ENCODE assay signal across 2 cellular contexts in the genomic region with DNA sequence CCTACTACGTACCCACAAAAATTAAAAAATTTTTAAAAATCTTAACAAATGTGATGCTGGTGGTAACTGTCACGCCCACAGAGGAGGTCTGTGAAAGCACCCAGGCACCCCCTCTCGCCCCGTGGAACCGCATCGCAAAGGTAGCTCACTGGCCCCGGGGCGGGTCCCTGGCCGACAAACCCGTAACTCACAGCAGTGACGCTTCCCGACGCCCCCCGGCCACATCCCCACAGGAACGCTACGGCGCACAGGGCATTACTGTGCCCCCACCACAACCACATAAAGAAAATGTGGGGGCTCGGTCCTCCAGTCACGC.
TF ChIP-seq lines count a peak whose summit lies in the region.

No MANE protein-coding gene starts in this region.

TF ChIP-seq in GM23338, 12 proteins besides CTCF, POLR2A, EP300 and RAD21:
- TF ChIP-seq, protein P1, sequence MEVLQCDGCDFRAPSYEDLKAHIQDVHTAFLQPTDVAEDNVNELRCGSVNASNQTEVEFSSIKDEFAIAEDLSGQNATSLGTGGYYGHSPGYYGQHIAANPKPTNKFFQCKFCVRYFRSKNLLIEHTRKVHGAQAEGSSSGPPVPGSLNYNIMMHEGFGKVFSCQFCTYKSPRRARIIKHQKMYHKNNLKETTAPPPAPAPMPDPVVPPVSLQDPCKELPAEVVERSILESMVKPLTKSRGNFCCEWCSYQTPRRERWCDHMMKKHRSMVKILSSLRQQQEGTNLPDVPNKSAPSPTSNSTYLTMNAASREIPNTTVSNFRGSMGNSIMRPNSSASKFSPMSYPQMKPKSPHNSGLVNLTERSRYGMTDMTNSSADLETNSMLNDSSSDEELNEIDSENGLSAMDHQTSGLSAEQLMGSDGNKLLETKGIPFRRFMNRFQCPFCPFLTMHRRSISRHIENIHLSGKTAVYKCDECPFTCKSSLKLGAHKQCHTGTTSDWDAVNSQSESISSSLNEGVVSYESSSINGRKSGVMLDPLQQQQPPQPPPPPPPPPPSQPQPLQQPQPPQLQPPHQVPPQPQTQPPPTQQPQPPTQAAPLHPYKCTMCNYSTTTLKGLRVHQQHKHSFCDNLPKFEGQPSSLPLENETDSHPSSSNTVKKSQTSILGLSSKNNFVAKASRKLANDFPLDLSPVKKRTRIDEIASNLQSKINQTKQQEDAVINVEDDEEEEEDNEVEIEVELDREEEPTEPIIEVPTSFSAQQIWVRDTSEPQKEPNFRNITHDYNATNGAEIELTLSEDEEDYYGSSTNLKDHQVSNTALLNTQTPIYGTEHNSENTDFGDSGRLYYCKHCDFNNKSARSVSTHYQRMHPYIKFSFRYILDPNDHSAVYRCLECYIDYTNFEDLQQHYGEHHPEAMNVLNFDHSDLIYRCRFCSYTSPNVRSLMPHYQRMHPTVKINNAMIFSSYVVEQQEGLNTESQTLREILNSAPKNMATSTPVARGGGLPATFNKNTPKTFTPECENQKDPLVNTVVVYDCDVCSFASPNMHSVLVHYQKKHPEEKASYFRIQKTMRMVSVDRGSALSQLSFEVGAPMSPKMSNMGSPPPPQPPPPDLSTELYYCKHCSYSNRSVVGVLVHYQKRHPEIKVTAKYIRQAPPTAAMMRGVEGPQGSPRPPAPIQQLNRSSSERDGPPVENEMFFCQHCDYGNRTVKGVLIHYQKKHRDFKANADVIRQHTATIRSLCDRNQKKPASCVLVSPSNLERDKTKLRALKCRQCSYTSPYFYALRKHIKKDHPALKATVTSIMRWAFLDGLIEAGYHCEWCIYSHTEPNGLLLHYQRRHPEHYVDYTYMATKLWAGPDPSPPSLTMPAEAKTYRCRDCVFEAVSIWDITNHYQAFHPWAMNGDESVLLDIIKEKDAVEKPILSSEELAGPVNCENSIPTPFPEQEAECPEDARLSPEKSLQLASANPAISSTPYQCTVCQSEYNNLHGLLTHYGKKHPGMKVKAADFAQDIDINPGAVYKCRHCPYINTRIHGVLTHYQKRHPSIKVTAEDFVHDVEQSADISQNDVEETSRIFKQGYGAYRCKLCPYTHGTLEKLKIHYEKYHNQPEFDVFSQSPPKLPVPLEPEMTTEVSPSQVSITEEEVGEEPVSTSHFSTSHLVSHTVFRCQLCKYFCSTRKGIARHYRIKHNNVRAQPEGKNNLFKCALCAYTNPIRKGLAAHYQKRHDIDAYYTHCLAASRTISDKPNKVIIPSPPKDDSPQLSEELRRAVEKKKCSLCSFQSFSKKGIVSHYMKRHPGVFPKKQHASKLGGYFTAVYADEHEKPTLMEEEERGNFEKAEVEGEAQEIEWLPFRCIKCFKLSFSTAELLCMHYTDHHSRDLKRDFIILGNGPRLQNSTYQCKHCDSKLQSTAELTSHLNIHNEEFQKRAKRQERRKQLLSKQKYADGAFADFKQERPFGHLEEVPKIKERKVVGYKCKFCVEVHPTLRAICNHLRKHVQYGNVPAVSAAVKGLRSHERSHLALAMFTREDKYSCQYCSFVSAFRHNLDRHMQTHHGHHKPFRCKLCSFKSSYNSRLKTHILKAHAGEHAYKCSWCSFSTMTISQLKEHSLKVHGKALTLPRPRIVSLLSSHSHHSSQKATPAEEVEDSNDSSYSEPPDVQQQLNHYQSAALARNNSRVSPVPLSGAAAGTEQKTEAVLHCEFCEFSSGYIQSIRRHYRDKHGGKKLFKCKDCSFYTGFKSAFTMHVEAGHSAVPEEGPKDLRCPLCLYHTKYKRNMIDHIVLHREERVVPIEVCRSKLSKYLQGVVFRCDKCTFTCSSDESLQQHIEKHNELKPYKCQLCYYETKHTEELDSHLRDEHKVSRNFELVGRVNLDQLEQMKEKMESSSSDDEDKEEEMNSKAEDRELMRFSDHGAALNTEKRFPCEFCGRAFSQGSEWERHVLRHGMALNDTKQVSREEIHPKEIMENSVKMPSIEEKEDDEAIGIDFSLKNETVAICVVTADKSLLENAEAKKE (CRISPR knock-in tag; IDR thresholded peaks at IDR 0.05) = no peak
- TF ChIP-seq STAT1 (IDR thresholded peaks at IDR 0.05; ENCODE audit: unreplicated experiment) (no peak), CREB1 (CRISPR knock-in tag; IDR thresholded peaks at IDR 0.05; ENCODE audit: low read depth) (no peak), POLR2AphosphoS5 (IDR thresholded peaks at IDR 0.05; ENCODE audit: low read depth) (no peak)
TF ChIP-seq in GM23338: peak in this region for 0.

TF ChIP-seq in SK-N-SH, 30 proteins besides CTCF, POLR2A, EP300 and RAD21 (continued from another document):
- TF ChIP-seq, protein P2, sequence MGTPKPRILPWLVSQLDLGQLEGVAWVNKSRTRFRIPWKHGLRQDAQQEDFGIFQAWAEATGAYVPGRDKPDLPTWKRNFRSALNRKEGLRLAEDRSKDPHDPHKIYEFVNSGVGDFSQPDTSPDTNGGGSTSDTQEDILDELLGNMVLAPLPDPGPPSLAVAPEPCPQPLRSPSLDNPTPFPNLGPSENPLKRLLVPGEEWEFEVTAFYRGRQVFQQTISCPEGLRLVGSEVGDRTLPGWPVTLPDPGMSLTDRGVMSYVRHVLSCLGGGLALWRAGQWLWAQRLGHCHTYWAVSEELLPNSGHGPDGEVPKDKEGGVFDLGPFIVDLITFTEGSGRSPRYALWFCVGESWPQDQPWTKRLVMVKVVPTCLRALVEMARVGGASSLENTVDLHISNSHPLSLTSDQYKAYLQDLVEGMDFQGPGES (IDR thresholded peaks at IDR 0.05; ENCODE audit: low read depth, low read length) = no peak
- TF ChIP-seq GATA2 (CRISPR knock-in tag; IDR thresholded peaks at IDR 0.05) (no peak), SMC3 (IDR thresholded peaks at IDR 0.05; ENCODE audit: low read depth, low read length) (no peak), YY1 (IDR thresholded peaks at IDR 0.05; ENCODE audit: low read depth) (no peak)
- TF ChIP-seq, protein P3, sequence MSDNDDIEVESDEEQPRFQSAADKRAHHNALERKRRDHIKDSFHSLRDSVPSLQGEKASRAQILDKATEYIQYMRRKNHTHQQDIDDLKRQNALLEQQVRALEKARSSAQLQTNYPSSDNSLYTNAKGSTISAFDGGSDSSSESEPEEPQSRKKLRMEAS (IDR thresholded peaks at IDR 0.05; ENCODE audit: low read depth) = no peak
